In genomic region chr7:124042826-124043225, GRCh38 we compare ENCODE assay signal across 10 cellular contexts. TPM values are rescaled to one million over a fixed set of nuclear protein-coding genes. Genes with fewer than 3 reads are reported as not detected.
"Had no signal": no experiment of that assay in that cellular context is flagged by ENCODE, and none has a peak within 500 bp of the region (broad histone marks: within the 10 kb centered on the region; RNA-seq: fewer than 3 reads in every experiment).

No MANE protein-coding gene starts in this region.

- FAIRE-seq: HepG2 had no signal

- H3K4me3 Mint-ChIP-seq: HFFc6 had no signal

- ATAC-seq: HCT116, HepG2 had no signal

- H3K4me3 ChIP-seq: HAP-1 had no signal

- H3K27ac Mint-ChIP-seq: HFFc6, IgD-negative memory B cell had no signal

- H3K27me3 Mint-ChIP-seq: IgD-negative memory B cell had no signal

- DNase-seq: GOT3, H7, HFFc6 had no signal

- H3K4me1 Mint-ChIP-seq: IgD-negative memory B cell had no signal

- H3K27ac ChIP-seq: HL-60 had no signal

- H3K9me3 Mint-ChIP-seq: IgD-negative memory B cell had no signal

- H3K36me3 ChIP-seq: HAP-1 had no signal

- H3K36me3 Mint-ChIP-seq: IgD-negative memory B cell had no signal

RNA-seq across cellular contexts. Expression of gene TMEM229A, which starts 10.0 kb away (rescaled TPM):
- total RNA-seq: H4, HepG2, HFFc6, HT1080 had no signal
- polyA plus RNA-seq: HepG2, IgD-negative memory B cell had no signal
